In genomic region chr18:23661735-23662308, GRCh38 we compare ENCODE assay signal across 8 cellular contexts. TPM values are rescaled to one million over a fixed set of nuclear protein-coding genes. Genes with fewer than 3 reads are reported as not detected.
DNase-seq lines count a peak whose midpoint lies in the region; ATAC-seq, FAIRE-seq and TF ChIP-seq lines count a peak whose summit lies in the region.

No MANE protein-coding gene starts in this region.

- peak overlapping the region; percentile 59 for H3K4me3 Mint-ChIP-seq in mesothelial cell of epicardium

- H3K27ac Mint-ChIP-seq in mesothelial cell of epicardium, result no peak overlapping the region

- H3K9me3 Mint-ChIP-seq in mesothelial cell of epicardium, result no peaks in the 10 kb centered on the region

- no peak overlapping the region for H3K9ac ChIP-seq in HUES48 (ENCODE audit: low read depth, low read length)

- WGBS in A549 (ENCODE audit: missing lambda C conversion rate), result 62% methylated on average over 8 of the region's 9 CpGs

- FAIRE-seq in A549 (lab: Jason Lieb, UNC), result no peak

- no peaks in the 10 kb centered on the region for H3K36me3 Mint-ChIP-seq in mesothelial cell of epicardium

- H3K27ac ChIP-seq in A549, result peak overlapping the region; percentile 89 to 94
- H3K27ac ChIP-seq in HUES48 (ENCODE audit: low read depth, low read length), result no peak overlapping the region
- no peak overlapping the region for H3K27ac ChIP-seq in brain microvascular endothelial cell

- TF ChIP-seq CTCF in A549 (IDR thresholded peaks at IDR 0.05) (no peak), brain microvascular endothelial cell (IDR thresholded peaks at IDR 0.05; ENCODE audit: low read depth, low read length, missing control alignments) (no peak), mesothelial cell of epicardium (IDR thresholded peaks at IDR 0.05; ENCODE audit: unreplicated experiment) (no peak)

- peaks cover 20% of the 10 kb centered on the region for H3K4me1 ChIP-seq in A549
- peaks cover 22% of the 10 kb centered on the region for H3K4me1 ChIP-seq in HUES48 (ENCODE audit: control insufficient read depth, insufficient read depth, low read length)

- no peak for TF ChIP-seq EP300 in A549 (IDR thresholded peaks at IDR 0.05)

- TF ChIP-seq POLR2A in A549 (IDR thresholded peaks at IDR 0.05; ENCODE audit: low read length), result no peak

- H3K27me3 Mint-ChIP-seq in mesothelial cell of epicardium (ENCODE audit: low read depth), result peaks cover 83% of the 10 kb centered on the region

- H3K27me3 ChIP-seq in HUES48 (ENCODE audit: control insufficient read depth, insufficient read depth, low read length) (peaks cover 9% of the 10 kb centered on the region), brain microvascular endothelial cell (replicated peaks) (no peaks in the 10 kb centered on the region)

- CTCF ChIA-PET in A549 (lab: Yijun Ruan, JAX), result interaction anchor here (0.7 kb wide), 1 partner anchor 33 kb away, joined by 3 read pairs; no protein-coding TSS in a partner anchor

- intact Hi-C loops in head of caudate nucleus (cut with DNase I), result no loop called here

- no peak for TF ChIP-seq RAD21 in A549 (conservative IDR thresholded peaks at IDR 0.05 in 1 of 2, IDR thresholded peaks at IDR 0.05 in 1 of 2)

- H3K4me3 ChIP-seq in A549, result peak overlapping the region; percentile 79
- H3K4me3 ChIP-seq in HUES48 (ENCODE audit: low read depth, low read length), result peak overlapping the region; percentile 74
- peak overlapping the region; percentile 53 for H3K4me3 ChIP-seq in brain microvascular endothelial cell (ENCODE audit: low read depth, low read length)

- DNase-seq in A549 (ENCODE audit: low read depth in 1 of 2, low spot score in 1 of 2) (no peak), brain microvascular endothelial cell (no peak), mesothelial cell of epicardium (ENCODE audit: low spot score in 2 of 2, unreplicated experiment in 2 of 2) (no peak), head of caudate nucleus (no peak), NCI-H1417 treated with DMSO at 0.1 percent for 48 hours (lab: John Stamatoyannopoulos, UW) (no peak), NCI-H146 (lab: John Stamatoyannopoulos, UW) (no peak)
- DNase-seq in NK-92 treated with Interleukin-12 subunit alpha and Interleukin-12 subunit beta, amount 100 ng/mL, for 24 hours (lab: John Stamatoyannopoulos, UW), result no peak

- POLR2A ChIA-PET in A549 (lab: Yijun Ruan, JAX), result no interaction called here

- H3K4me1 Mint-ChIP-seq in mesothelial cell of epicardium, result peaks cover 8% of the 10 kb centered on the region

- no peaks in the 10 kb centered on the region for H3K9me3 ChIP-seq in A549
- no peaks in the 10 kb centered on the region for H3K9me3 ChIP-seq in HUES48 (ENCODE audit: control insufficient read depth, insufficient read depth, low read length)

- H3K36me3 ChIP-seq in HUES48 (ENCODE audit: control insufficient read depth, insufficient read depth, low read length) (no peaks in the 10 kb centered on the region), brain microvascular endothelial cell (replicated peaks) (no peaks in the 10 kb centered on the region)

- H3K4me2 ChIP-seq in A549, result peak overlapping the region; percentile 96

- ATAC-seq in A549, result peak; percentile 6 to 49; a peak in 4 of 6 replicates

- in situ Hi-C loops in brain microvascular endothelial cell (cut with HindIII; ENCODE audit: low pct_ligation_motif_present, low sequenced_read_pairs), result no loop called here

TF ChIP-seq in A549, 52 proteins besides CTCF, POLR2A, EP300 and RAD21:
- TF ChIP-seq JUN (IDR thresholded peaks at IDR 0.05), result no peak
- TF ChIP-seq EHF (CRISPR knock-in tag; IDR thresholded peaks at IDR 0.05), result no peak
- TF ChIP-seq SREBF2 (IDR thresholded peaks at IDR 0.05), result no peak
- no peak for TF ChIP-seq RCOR1 (IDR thresholded peaks at IDR 0.05; ENCODE audit: low read depth, low read length)
- no peak for TF ChIP-seq CBX8 (IDR thresholded peaks at IDR 0.05)
- no peak for TF ChIP-seq FOXS1 (CRISPR knock-in tag; IDR thresholded peaks at IDR 0.05)
- no peak for TF ChIP-seq HOXB13 (CRISPR knock-in tag; IDR thresholded peaks at IDR 0.05; ENCODE audit: low read depth)
- TF ChIP-seq TP53 (CRISPR knock-in tag; IDR thresholded peaks at IDR 0.05), result no peak

RNA-seq across cellular contexts. Expression of gene ANKRD29, which starts 0.9 kb away (rescaled TPM):
- polyA plus RNA-seq in A549 (2011; rRNA removed) (25.2 and 25.4 TPM in 2 replicates), A549 (2017; fragmentation: RNase III; extraction: RNeasy Plus Mini Kit Qiagen cat#74134 plus additional on column Dnase treatment) (12.4 to 17.4 TPM (median 17.2 TPM) in 3 replicates)
- polyA plus RNA-seq in A549 (2012; cell fraction: cytosol; rRNA removed), result 10.5 and 12.3 TPM in 2 replicates
- polyA plus RNA-seq in A549 (2012; cell fraction: nucleus; rRNA removed), result 13.5 and 15.5 TPM in 2 replicates
- 13.2 and 17.2 TPM in 2 replicates for polyA minus RNA-seq in A549 (2011; rRNA and poly(A)+ RNA removed)
- 2.3 to 2.9 TPM (median 2.4 TPM) in 3 replicates for total RNA-seq in mesothelial cell of epicardium

RNA-seq across cellular contexts. Expression of gene LAMA3, which starts 27.4 kb away (rescaled TPM):
- polyA plus RNA-seq in A549 (2011; rRNA removed) (31.0 and 40.1 TPM in 2 replicates), A549 (2017; fragmentation: RNase III; extraction: RNeasy Plus Mini Kit Qiagen cat#74134 plus additional on column Dnase treatment) (18.2 to 24.1 TPM (median 19.4 TPM) in 3 replicates)
- 9.6 and 11.6 TPM in 2 replicates for polyA plus RNA-seq in A549 (2012; cell fraction: cytosol; rRNA removed)
- 26.8 and 38.7 TPM in 2 replicates for polyA plus RNA-seq in A549 (2012; cell fraction: nucleus; rRNA removed)
- polyA minus RNA-seq in A549 (2011; rRNA and poly(A)+ RNA removed), result 41.6 and 42.2 TPM in 2 replicates
- total RNA-seq in mesothelial cell of epicardium, result 6.1 to 7.4 TPM (median 6.7 TPM) in 3 replicates

Comparison
In these comparisons a context has a peak if more than half of its experiments do, and no peak if none do; other contexts are left out.
1. H3K27ac ChIP-seq: peak in A549 (2 of 2); none in HUES48 (single experiment) and brain microvascular endothelial cell (single experiment).
2. Peak in every context shown above with its lines, with median percentiles within 50 percentile points of each other: H3K4me3 ChIP-seq.